8 cellular contexts compared by ENCODE assay signal in genomic region chrX:48475774-48476577, GRCh38. TPM values are rescaled to one million over a fixed set of nuclear protein-coding genes. Genes with fewer than 3 reads are reported as not detected.
DNase-seq lines count a peak whose midpoint lies in the region; ATAC-seq and TF ChIP-seq lines count a peak whose summit lies in the region.

Gene FTSJ1 (plus strand): TSS chrX:48476199. CDS start chrX:48478048, 1,849 bp downstream.

- DNase-seq in NCI-H1930 (lab: John Stamatoyannopoulos, UW) (peak; percentile 77 to 79), ascending aorta (ENCODE audit: low spot score in 2 of 2) (peak; percentile 76 to 94), right atrium auricular region (ENCODE audit: low spot score) (peak; percentile 93), putamen (ENCODE audit: low spot score) (peak; percentile 94), vagina (ENCODE audit: extremely low spot score in 2 of 2) (peak in 1 of 2 donors; percentile 91)
- peak; percentile 88 for DNase-seq in T-helper 2 cell treated with Interferon-gamma antibody and Interleukin-4, amounts not matched to agents 5 μg/mL and 100 μg/mL, for 36 hours (ENCODE audit: low spot score)

- no peak for TF ChIP-seq POLR2A in vagina (IDR thresholded peaks at IDR 0.05)

- peaks cover 23% of the 10 kb centered on the region for H3K4me1 Mint-ChIP-seq in T-helper 2 cell treated with Interferon-gamma antibody and Interleukin-4, amounts not matched to agents 5 μg/mL and 100 μg/mL, for 36 hours (ENCODE audit: low read depth)

- H3K9me3 Mint-ChIP-seq in T-helper 2 cell treated with Interferon-gamma antibody and Interleukin-4, amounts not matched to agents 5 μg/mL and 100 μg/mL, for 36 hours, result no peaks in the 10 kb centered on the region

- H3K27me3 ChIP-seq in ascending aorta, result no peaks in the 10 kb centered on the region
- H3K27me3 ChIP-seq in right atrium auricular region, result no peaks in the 10 kb centered on the region
- no peaks in the 10 kb centered on the region for H3K27me3 ChIP-seq in vagina

- H3K9me3 ChIP-seq in ascending aorta, result no peaks in the 10 kb centered on the region
- H3K9me3 ChIP-seq in right atrium auricular region, result peaks cover 0 to 5% of the 10 kb centered on the region in 2 donors
- no peaks in the 10 kb centered on the region for H3K9me3 ChIP-seq in vagina

- H3K4me1 ChIP-seq in ascending aorta (no peaks in the 10 kb centered on the region), right atrium auricular region (peaks cover 0 to 7% of the 10 kb centered on the region in 2 donors), vagina (peaks cover 8% of the 10 kb centered on the region)

- intact Hi-C loops in ascending aorta (cut with DNase I), result loop anchor here (1.0 to 10.0 kb wide), 6 partner anchors 33 to 1244 kb away; partner anchors contain the start of genes EBP, PORCN, PQBP1 and RBM3
- intact Hi-C loops in vagina (cut with DNase I), result no loop called here

- TF ChIP-seq CTCF in ascending aorta (IDR thresholded peaks at IDR 0.05), result no peak
- no peak for TF ChIP-seq CTCF in right atrium auricular region (IDR thresholded peaks at IDR 0.05)
- no peak for TF ChIP-seq CTCF in vagina (IDR thresholded peaks at IDR 0.05)

- no peaks in the 10 kb centered on the region for H3K27me3 Mint-ChIP-seq in T-helper 2 cell treated with Interferon-gamma antibody and Interleukin-4, amounts not matched to agents 5 μg/mL and 100 μg/mL, for 36 hours (ENCODE audit: low read depth)

- peak within 1 kb of the TSS; percentile 66 to 70 for H3K4me3 ChIP-seq in ascending aorta
- peak within 1 kb of the TSS; percentile 65 to 78 for H3K4me3 ChIP-seq in right atrium auricular region
- H3K4me3 ChIP-seq in vagina, result peak within 1 kb of the TSS; percentile 70

- H3K4me3 Mint-ChIP-seq in T-helper 2 cell treated with Interferon-gamma antibody and Interleukin-4, amounts not matched to agents 5 μg/mL and 100 μg/mL, for 36 hours, result peak within 1 kb of the TSS; percentile 88

- ATAC-seq in GM18498 (IDR thresholded peaks at IDR 0.05; ENCODE audit: unreplicated experiment) (peak; percentile 85), HG02938 (IDR thresholded peaks at IDR 0.05; ENCODE audit: unreplicated experiment) (peak; percentile 88)

- peak within 1 kb of the TSS; percentile 96 for H3K27ac Mint-ChIP-seq in T-helper 2 cell treated with Interferon-gamma antibody and Interleukin-4, amounts not matched to agents 5 μg/mL and 100 μg/mL, for 36 hours

- no peaks in the 10 kb centered on the region for H3K36me3 ChIP-seq in ascending aorta
- no peaks in the 10 kb centered on the region for H3K36me3 ChIP-seq in right atrium auricular region
- H3K36me3 ChIP-seq in vagina, result no peaks in the 10 kb centered on the region

- peaks cover 34% of the 10 kb centered on the region for H3K36me3 Mint-ChIP-seq in T-helper 2 cell treated with Interferon-gamma antibody and Interleukin-4, amounts not matched to agents 5 μg/mL and 100 μg/mL, for 36 hours (ENCODE audit: low read depth)

- H3K27ac ChIP-seq in ascending aorta (peak within 1 kb of the TSS; percentile 80 to 88), right atrium auricular region (peak within 1 kb of the TSS; percentile 78 to 87), vagina (peak within 1 kb of the TSS; percentile 80)

RNA-seq across cellular contexts. Expression of gene FTSJ1, which starts in this region (rescaled TPM):
- total RNA-seq in ascending aorta, result 159 TPM
- total RNA-seq in right atrium auricular region, result 10 to 100 TPM; 36.6 to 43.3 TPM
- 31.7 TPM for total RNA-seq in vagina
